Comparison of ENCODE assay signal across 8 cellular contexts in the genomic region with DNA sequence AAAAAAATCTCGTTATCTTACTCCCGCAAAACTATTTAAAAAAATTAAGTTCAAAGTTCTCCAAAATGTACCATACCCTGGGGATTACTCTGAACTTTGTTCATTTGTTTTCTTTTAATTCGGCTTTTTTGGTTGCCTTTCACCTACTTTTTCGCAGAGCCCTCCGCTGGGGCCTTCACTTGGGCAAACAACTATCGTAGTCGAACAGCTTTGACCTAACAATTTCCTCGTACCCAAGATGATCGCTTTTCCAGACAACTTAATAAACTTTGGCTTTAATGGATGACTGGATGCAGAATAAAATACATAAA. TPM values are rescaled to one million over a fixed set of nuclear protein-coding genes. Genes with fewer than 3 reads are reported as not detected.
A peak's percentile ranks its signal among the peaks of the same experiment; 100 is the strongest.
DNase-seq lines count a peak whose midpoint lies in the region; ATAC-seq and TF ChIP-seq lines count a peak whose summit lies in the region.

No MANE protein-coding gene starts in this region.

- TF ChIP-seq CTCF in astrocyte of the cerebellum (IDR thresholded peaks at IDR 0.05; ENCODE audit: low read depth, low read length, missing control alignments), result no peak

- intact Hi-C loops in aorta (cut with DNase I), result loop anchor here (1.0 to 2.0 kb wide), 2 partner anchors 26 to 27 kb away; a partner anchor contains a TSS

- H3K36me3 ChIP-seq in aorta (ENCODE audit: control insufficient read depth in 1 of 2, insufficient read depth in 2 of 2, low read length in 1 of 2), result no peaks in the 10 kb centered on the region

- in situ Hi-C loops in astrocyte of the cerebellum (cut with HindIII; ENCODE audit: low sequenced_read_pairs), result no loop called here

- no peaks in the 10 kb centered on the region for H3K27me3 Mint-ChIP-seq in stimulated activated naive CD8-positive, alpha-beta T cell treated with anti-CD3 and anti-CD28 coated beads, Interleukin-15, Interleukin-2, amounts not matched to agents 100 ng/mL and 50 ng/mL, for 24 hours
- H3K27me3 Mint-ChIP-seq in memory B cell, result no peaks in the 10 kb centered on the region

- H3K9me3 Mint-ChIP-seq in stimulated activated naive CD8-positive, alpha-beta T cell treated with anti-CD3 and anti-CD28 coated beads, Interleukin-15, Interleukin-2, amounts not matched to agents 100 ng/mL and 50 ng/mL, for 24 hours, result no peaks in the 10 kb centered on the region
- H3K9me3 Mint-ChIP-seq in memory B cell, result no peaks in the 10 kb centered on the region

- peak overlapping the region; percentile 99 for H3K4me3 Mint-ChIP-seq in stimulated activated naive CD8-positive, alpha-beta T cell treated with anti-CD3 and anti-CD28 coated beads, Interleukin-15, Interleukin-2, amounts not matched to agents 100 ng/mL and 50 ng/mL, for 24 hours
- H3K4me3 Mint-ChIP-seq in memory B cell, result peak overlapping the region; percentile 99

- H3K4me1 Mint-ChIP-seq in stimulated activated naive CD8-positive, alpha-beta T cell treated with anti-CD3 and anti-CD28 coated beads, Interleukin-15, Interleukin-2, amounts not matched to agents 100 ng/mL and 50 ng/mL, for 24 hours (ENCODE audit: low read depth), result peaks cover 42% of the 10 kb centered on the region
- H3K4me1 Mint-ChIP-seq in memory B cell, result peaks cover 23% of the 10 kb centered on the region

- peak overlapping the region in 1 of 2 donors; percentile 62 for H3K27ac ChIP-seq in aorta (ENCODE audit: low read depth in 1 of 2, low read length in 2 of 2)

- peak overlapping the region; percentile 99 for H3K27ac Mint-ChIP-seq in stimulated activated naive CD8-positive, alpha-beta T cell treated with anti-CD3 and anti-CD28 coated beads, Interleukin-15, Interleukin-2, amounts not matched to agents 100 ng/mL and 50 ng/mL, for 24 hours
- peak overlapping the region; percentile 95 for H3K27ac Mint-ChIP-seq in memory B cell

- H3K9me3 ChIP-seq in aorta (ENCODE audit: control insufficient read depth, low read length), result no peaks in the 10 kb centered on the region

- DNase-seq in stimulated activated naive CD8-positive, alpha-beta T cell treated with anti-CD3 and anti-CD28 coated beads, Interleukin-15, Interleukin-2, amounts not matched to agents 100 U/mL and 50 U/mL, for 24 hours, result no peak
- DNase-seq in astrocyte of the cerebellum (ENCODE audit: low read depth) (no peak), memory B cell (ENCODE audit: low spot score in 2 of 2) (no peak), aorta (no peak), NCI-H146 (lab: John Stamatoyannopoulos, UW) (no peak), NCI-H1092 treated with DMSO at 0.1 percent for 48 hours (lab: John Stamatoyannopoulos, UW) (no peak), DMS114 treated with DMSO at 0.1 percent for 48 hours (lab: John Stamatoyannopoulos, UW; ENCODE audit: unreplicated experiment) (no peak)

- ATAC-seq in stimulated activated naive CD8-positive, alpha-beta T cell treated with anti-CD3 and anti-CD28 coated beads, Interleukin-15, Interleukin-2, amounts not matched to agents 100 U/mL and 50 U/mL, for 24 hours, result no peak
- ATAC-seq in memory B cell (ENCODE audit: low read depth) (no peak), aorta (ENCODE audit: low FRiP score) (no peak)

- WGBS in aorta, 2 donors, result 9 to 12% methylated on average over 9 of the region's 9 CpGs

- peaks cover 4% of the 10 kb centered on the region for H3K36me3 Mint-ChIP-seq in stimulated activated naive CD8-positive, alpha-beta T cell treated with anti-CD3 and anti-CD28 coated beads, Interleukin-15, Interleukin-2, amounts not matched to agents 100 ng/mL and 50 ng/mL, for 24 hours (ENCODE audit: low read depth)
- no peaks in the 10 kb centered on the region for H3K36me3 Mint-ChIP-seq in memory B cell

- no peaks in the 10 kb centered on the region for H3K4me1 ChIP-seq in aorta (ENCODE audit: control insufficient read depth in 1 of 2, insufficient read depth in 2 of 2, low read length in 2 of 2)

- H3K4me3 ChIP-seq in astrocyte of the cerebellum (ENCODE audit: low read depth, low read length) (peak overlapping the region; percentile 43), aorta (ENCODE audit: low read length in 2 of 2) (peak overlapping the region; percentile 35 to 44)

- no peaks in the 10 kb centered on the region for H3K27me3 ChIP-seq in aorta (ENCODE audit: control insufficient read depth in 1 of 2, insufficient read depth in 2 of 2, low read length in 1 of 2)

RNA-seq across cellular contexts. Expression of a gene that starts 2.7 kb away (rescaled TPM):
- total RNA-seq in aorta, result 1 to 10 TPM; 7.3 to 7.7 TPM
- polyA plus RNA-seq in aorta, result 10 to 100 TPM in 1 of 2 donors, 1 to 10 TPM in 1; 6.5 to 15.3 TPM

RNA-seq across cellular contexts. Expression of a gene that starts 5.4 kb away (rescaled TPM):
- total RNA-seq in aorta, result 10 to 100 TPM; 65.5 to 90.1 TPM
- polyA plus RNA-seq in aorta, result 10 to 100 TPM; 34.6 to 96.7 TPM

RNA-seq across cellular contexts. Expression of a gene that starts 25.0 kb away (rescaled TPM):
- 10 to 100 TPM in 1 of 2 donors, 1 to 10 TPM in 1; 5.9 to 12.3 TPM for total RNA-seq in aorta
- polyA plus RNA-seq in aorta, result 1 to 10 TPM; 3.9 to 8.2 TPM

RNA-seq across cellular contexts. Expression of a gene that starts 26.6 kb away (rescaled TPM):
- total RNA-seq in aorta, result 10 to 100 TPM; 56.7 to 82.4 TPM
- polyA plus RNA-seq in aorta, result 10 to 100 TPM; 19.2 to 49.2 TPM

RNA-seq across cellular contexts. Expression of a gene that starts 45.4 kb away (rescaled TPM):
- 10 to 100 TPM; 39.8 to 68.3 TPM for total RNA-seq in aorta
- polyA plus RNA-seq in aorta, result 10 to 100 TPM; 11.6 to 26.4 TPM
